26 cellular contexts compared by ENCODE assay signal in the genomic region with DNA sequence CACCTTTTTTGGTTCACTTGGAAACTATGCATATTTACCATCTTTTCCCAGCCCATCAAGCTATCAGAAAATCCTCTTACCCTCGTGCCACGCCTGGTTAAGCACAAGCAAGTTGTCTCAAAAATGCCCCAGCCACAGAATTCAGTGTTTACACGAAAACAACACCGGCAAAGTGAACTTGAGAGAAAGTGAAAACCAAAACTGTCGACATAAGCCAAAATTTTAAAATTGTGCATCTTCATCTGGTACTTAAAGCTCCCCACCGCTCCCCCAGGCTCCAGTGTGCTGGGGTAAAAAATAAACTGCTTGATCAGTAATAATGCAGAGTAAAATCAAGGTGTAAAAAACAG.
DNase-seq lines count a peak whose midpoint lies in the region; ATAC-seq, FAIRE-seq and TF ChIP-seq lines count a peak whose summit lies in the region.
"Had no signal": no experiment of that assay in that cellular context is flagged by ENCODE, and none has a peak within 500 bp of the region (broad histone marks: within the 10 kb centered on the region; RNA-seq: fewer than 3 reads in every experiment).

No MANE protein-coding gene starts in this region.

- H3K4me1 ChIP-seq in GM12878 (ENCODE audit: control insufficient read depth, insufficient read depth, low read length) = no peaks in the 10 kb centered on the region
- peaks cover 12% of the 10 kb centered on the region for H3K4me1 ChIP-seq in smooth muscle cell (ENCODE audit: low read depth)

- DNase-seq in activated CD4-positive, alpha-beta T cell treated with anti-CD3 and anti-CD28 coated beads for 36 hours = no peak
- DNase-seq in activated CD4-positive, alpha-beta T cell treated with anti-CD3 and anti-CD28 coated beads for 1 hour = no peak
- no peak for DNase-seq in HL-60 (ENCODE audit: low read depth in 1 of 2, low spot score in 1 of 2)
- DNase-seq in GM12878 (ENCODE audit: low read depth, low spot score) = no peak
- no peak for DNase-seq in smooth muscle cell (lab: John Stamatoyannopoulos, UW; ENCODE audit: unreplicated experiment)
- DNase-seq in dermis blood vessel endothelial cell = no peak
- DNase-seq: activated T-cell treated with anti-CD3 and anti-CD28 coated beads, Interleukin-2, amount 50 U/mL, for 1 hour; DMS53; glutamatergic neuron; HCEC 1CT; KG1; left ventricle myocardium inferior; natural killer cell; NCI-H1436; NCI-H2081 treated with DMSO at 0.1 percent for 48 hours; NCI-H345; stimulated activated CD4-positive, alpha-beta T cell treated with anti-CD3 and anti-CD28 coated beads, Interleukin-2, amount 100 ng/mL, for 48 hours; T-helper 1 cell had no signal

- H3K36me3 Mint-ChIP-seq in activated CD4-positive, alpha-beta T cell treated with anti-CD3 and anti-CD28 coated beads for 36 hours (ENCODE audit: low read depth) = peaks cover 2% of the 10 kb centered on the region
- H3K36me3 Mint-ChIP-seq: natural killer cell had no signal

- H3K9me3 Mint-ChIP-seq in activated CD4-positive, alpha-beta T cell treated with anti-CD3 and anti-CD28 coated beads for 36 hours (ENCODE audit: low read depth) = no peaks in the 10 kb centered on the region
- H3K9me3 Mint-ChIP-seq: brain, natural killer cell had no signal

- no peaks in the 10 kb centered on the region for H3K27me3 ChIP-seq in HL-60 (ENCODE audit: insufficient read depth, poor library complexity, severe bottlenecking)
- no peaks in the 10 kb centered on the region for H3K27me3 ChIP-seq in GM12878 (replicated peaks in 1 of 2; ENCODE audit: control insufficient read depth in 2 of 2, insufficient read depth in 2 of 2, low read length in 1 of 2)
- no peaks in the 10 kb centered on the region for H3K27me3 ChIP-seq in smooth muscle cell (ENCODE audit: low read depth)
- H3K27me3 ChIP-seq: SJSA1 had no signal

- SMC1A ChIA-PET in GM12878 (lab: Charles Lee; ENCODE audit: uncharacterized antibody, unreplicated experiment) = interaction anchor here (1.1 to 1.4 kb wide), 4 partner anchors 13 to 147 kb away, joined by 3 to 5 read pairs (median 4); no protein-coding TSS in a partner anchor

- H3K4me2 ChIP-seq in GM12878 (ENCODE audit: control insufficient read depth, insufficient read depth) (no peak overlapping the region), smooth muscle cell (peak overlapping the region; percentile 60)

- H3K27me3 Mint-ChIP-seq in activated CD4-positive, alpha-beta T cell treated with anti-CD3 and anti-CD28 coated beads for 36 hours = no peaks in the 10 kb centered on the region
- H3K27me3 Mint-ChIP-seq: brain had no signal

- H3K4me3 Mint-ChIP-seq in activated CD4-positive, alpha-beta T cell treated with anti-CD3 and anti-CD28 coated beads for 36 hours = no peak overlapping the region
- H3K4me3 Mint-ChIP-seq: brain, natural killer cell had no signal

- TF ChIP-seq EP300 in GM12878 (IDR thresholded peaks at IDR 0.05; ENCODE audit: borderline replicate concordance in 1 of 2, control insufficient read depth in 1 of 2, low read depth in 2 of 2, low read length in 2 of 2) = no peak

- H3K9me3 ChIP-seq in GM12878 (replicated peaks; ENCODE audit: control insufficient read depth, insufficient read depth, low read length) = no peaks in the 10 kb centered on the region
- H3K9me3 ChIP-seq in smooth muscle cell (replicated peaks; ENCODE audit: low read depth) = no peaks in the 10 kb centered on the region
- H3K9me3 ChIP-seq: left ventricle myocardium inferior, SJSA1 had no signal

- H3K36me3 ChIP-seq in GM12878 (ENCODE audit: control insufficient read depth in 2 of 2, insufficient read depth in 2 of 2, low read length in 1 of 2) (no peaks in the 10 kb centered on the region), smooth muscle cell (ENCODE audit: low read depth) (no peaks in the 10 kb centered on the region)
- H3K36me3 ChIP-seq: left ventricle myocardium inferior, SJSA1 had no signal

- no peak overlapping the region for H3K9ac ChIP-seq in GM12878 (ENCODE audit: control insufficient read depth, insufficient read depth, low read length)
- no peak overlapping the region for H3K9ac ChIP-seq in smooth muscle cell (ENCODE audit: low read depth)

- H3K4me3 ChIP-seq in HL-60 (replicated peaks; ENCODE audit: insufficient read depth, low read length) = peak overlapping the region; percentile 25
- no peak overlapping the region for H3K4me3 ChIP-seq in GM12878
- H3K4me3 ChIP-seq in smooth muscle cell = no peak overlapping the region
- H3K4me3 ChIP-seq: left ventricle myocardium inferior, SJSA1 had no signal

- TF ChIP-seq CTCF in HL-60 (IDR thresholded peaks at IDR 0.05; ENCODE audit: insufficient read depth, low read length) (no peak), GM12878 (IDR thresholded peaks at IDR 0.05 in 2 of 3, conservative IDR thresholded peaks at IDR 0.05 in 1 of 3; ENCODE audit: control insufficient read depth in 2 of 3, extremely low read depth in 1 of 3, insufficient read depth in 1 of 3, low read depth in 3 of 3, low read length in 3 of 3) (no peak), smooth muscle cell (IDR thresholded peaks at IDR 0.05; ENCODE audit: borderline replicate concordance, insufficient read depth, poor library complexity, severe bottlenecking) (no peak)

- WGBS in GM12878 (ENCODE audit: insufficient coverage, insufficient replicate concordance, low lambda C conversion rate, missing lambda C conversion rate) = 39% methylated on average over 6 of the region's 6 CpGs
- WGBS in smooth muscle cell (ENCODE audit: low lambda C conversion rate) = 75% methylated on average over 6 of the region's 6 CpGs

- RAD21 ChIA-PET in GM12878 (lab: Charles Lee; ENCODE audit: unreplicated experiment) = interaction anchor here (0.9 kb wide), 1 partner anchor 90 kb away, joined by 5 read pairs; no protein-coding TSS in a partner anchor

- no peak for FAIRE-seq in GM12878 (lab: Jason Lieb, UNC)
- FAIRE-seq: G401.6, RCC 7860, TTC549 had no signal

- no peaks in the 10 kb centered on the region for H3K79me2 ChIP-seq in GM12878 (ENCODE audit: control insufficient read depth, insufficient read depth, low read length)
- peaks cover 22% of the 10 kb centered on the region for H3K79me2 ChIP-seq in smooth muscle cell (ENCODE audit: low read depth)

- CTCF ChIA-PET in activated CD4-positive, alpha-beta T cell treated with anti-CD3 and anti-CD28 coated beads for 36 hours (lab: Charles Lee) = interaction anchor here (0.7 kb wide), 1 partner anchor 24 kb away, joined by 3 read pairs; no protein-coding TSS in a partner anchor
- CTCF ChIA-PET in GM12878 (lab: Yijun Ruan, JAX) = interaction anchor here (1.0 kb wide), 1 partner anchor 18 kb away, joined by 3 read pairs; no protein-coding TSS in a partner anchor

- TSS peak; percentile 48 for BruUV-seq in GM12878 (replicated peaks; lab: Mats Ljungman, UMichigan)

- POLR2A ChIA-PET in activated CD4-positive, alpha-beta T cell treated with anti-CD3 and anti-CD28 coated beads for 36 hours (lab: Charles Lee) = no interaction called here
- POLR2A ChIA-PET in GM12878 (lab: Charles Lee) = interaction anchor here (0.5 kb wide), 1 partner anchor 145 kb away, joined by 3 read pairs; no protein-coding TSS in a partner anchor

- intact Hi-C loops in activated CD4-positive, alpha-beta T cell treated with anti-CD3 and anti-CD28 coated beads for 36 hours (cut with DNase I, micrococcal nuclease) = loop anchor here in 1 of 2 experiments (5.0 kb wide), 1 partner anchor 32 kb away; no protein-coding TSS in a partner anchor
- intact Hi-C loops in GM12878 (cut with micrococcal nuclease; ENCODE audit: unreplicated experiment) = no loop called here

- no peak for TF ChIP-seq POLR2A in GM12878 (IDR thresholded peaks at IDR 0.05; ENCODE audit: low read depth, low read length)

- H3F3A ChIP-seq in smooth muscle cell (ENCODE audit: low read depth) = no peaks in the 10 kb centered on the region

- in situ Hi-C loops in GM12878 (cut with MboI) = no loop called here

- H2AFZ ChIP-seq in GM12878 (ENCODE audit: control insufficient read depth, low read depth, low read length) (no peak overlapping the region), smooth muscle cell (ENCODE audit: low read depth) (no peak overlapping the region)

- H3K27ac ChIP-seq in HL-60 (replicated peaks) (peak overlapping the region; percentile 94), GM12878 (ENCODE audit: control insufficient read depth, insufficient read depth) (no peak overlapping the region), smooth muscle cell (ENCODE audit: low read depth) (peak overlapping the region; percentile 50)
- H3K27ac ChIP-seq: 22Rv1, left ventricle myocardium inferior, SJSA1 had no signal

- H4K20me1 ChIP-seq in GM12878 (ENCODE audit: control insufficient read depth, insufficient read depth) (peaks cover 10% of the 10 kb centered on the region), smooth muscle cell (ENCODE audit: low read depth) (peaks cover 8% of the 10 kb centered on the region)

- ATAC-seq in activated CD4-positive, alpha-beta T cell treated with anti-CD3 and anti-CD28 coated beads for 36 hours = no peak
- ATAC-seq in GM12878 (peak; percentile 48), GM21786 (IDR thresholded peaks at IDR 0.05; ENCODE audit: unreplicated experiment) (no peak), GM18858 (IDR thresholded peaks at IDR 0.05; ENCODE audit: unreplicated experiment) (no peak)
- ATAC-seq: natural killer cell had no signal

- H3K4me1 Mint-ChIP-seq in activated CD4-positive, alpha-beta T cell treated with anti-CD3 and anti-CD28 coated beads for 36 hours = peaks cover 55% of the 10 kb centered on the region

- TF ChIP-seq RAD21 in GM12878 (IDR thresholded peaks at IDR 0.05; ENCODE audit: insufficient read depth, low read depth, low read length) = no peak

- peak overlapping the region; percentile 43 for H3K27ac Mint-ChIP-seq in activated CD4-positive, alpha-beta T cell treated with anti-CD3 and anti-CD28 coated beads for 36 hours
- H3K27ac Mint-ChIP-seq: natural killer cell had no signal

TF ChIP-seq in GM12878, 131 proteins besides CTCF, POLR2A, EP300 and RAD21:
- TF ChIP-seq PAX5 (IDR thresholded peaks at IDR 0.05; ENCODE audit: borderline replicate concordance, low read depth, low read length) = 0 out of 2 replicates have a peak, but pooled peaks have one; percentile 51
- no peak for TF ChIP-seq NFIC (IDR thresholded peaks at IDR 0.05; ENCODE audit: low read depth, low read length)
- no peak for TF ChIP-seq ZZZ3 (IDR thresholded peaks at IDR 0.05; ENCODE audit: control insufficient read depth, insufficient read length, low read depth)
- no peak for TF ChIP-seq BCL11A (IDR thresholded peaks at IDR 0.05; ENCODE audit: low read depth, low read length)
- TF ChIP-seq MEF2B (IDR thresholded peaks at IDR 0.05; ENCODE audit: partially characterized antibody, poor library complexity, severe bottlenecking) = peak; percentile 1
TF ChIP-seq in GM12878: peak in this region for 2.
